1 cellular context compared by ENCODE assay signal in genomic region chr14:102187044-102187443, GRCh38.
TF ChIP-seq lines count a peak whose summit lies in the region.

No MANE protein-coding gene starts in this region.

TF ChIP-seq in K562, 482 proteins besides CTCF, POLR2A, EP300 and RAD21 (continued from another document):
- TF ChIP-seq NFE2 (IDR thresholded peaks at IDR 0.05; ENCODE audit: low read depth) (peak; percentile 72), YY1 (IDR thresholded peaks at IDR 0.05; ENCODE audit: borderline replicate concordance in 1 of 3, control insufficient read depth in 1 of 3, extremely low read depth in 1 of 3, insufficient read depth in 3 of 3, insufficient read length in 1 of 3, insufficient replicate concordance in 2 of 3, low read depth in 1 of 3, low read length in 2 of 3) (peak in 1 of 3 experiments; percentile 48), LEF1 (IDR thresholded peaks at IDR 0.05) (peak; percentile 54; the same call in 1 of the 2 replicates), RBM17 (IDR thresholded peaks at IDR 0.05; ENCODE audit: borderline replicate concordance, low read depth, low read length) (no peak), MAFG (tag; conservative IDR thresholded peaks at IDR 0.05) (peak; percentile 43; the same call in 1 of the 2 replicates), TBL1XR1 (IDR thresholded peaks at IDR 0.05; ENCODE audit: low read length in 2 of 2) (no peak), MAFF (IDR thresholded peaks at IDR 0.05; ENCODE audit: low read length) (peak; percentile 27)
